In genomic region chr4:147772459-147772969, GRCh38 we compare ENCODE assay signal across 8 cellular contexts. TPM values are rescaled to one million over a fixed set of nuclear protein-coding genes. Genes with fewer than 3 reads are reported as not detected.
DNase-seq lines count a peak whose midpoint lies in the region; ATAC-seq and TF ChIP-seq lines count a peak whose summit lies in the region.
"Had no signal": no experiment of that assay in that cellular context is flagged by ENCODE, and none has a peak within 500 bp of the region (broad histone marks: within the 10 kb centered on the region; RNA-seq: fewer than 3 reads in every experiment).

No MANE protein-coding gene starts in this region.

- H3K4me1 ChIP-seq in thoracic aorta (ENCODE audit: control insufficient read depth in 1 of 2, low read depth in 2 of 2), result peaks cover 50 to 86% of the 10 kb centered on the region in 2 donors

- TF ChIP-seq CTCF in thoracic aorta (IDR thresholded peaks at IDR 0.05), result no peak

- peaks cover 3% of the 10 kb centered on the region for H3K36me3 ChIP-seq in thoracic aorta

- H3K27ac ChIP-seq in thoracic aorta, result peak overlapping the region in 1 of 2 donors; percentile 55

- ATAC-seq in thoracic aorta (ENCODE audit: insufficient number of reproducible peaks, low FRiP score, low read depth), result no peak

- DNase-seq in HS-5 (ENCODE audit: low read depth) (peak; percentile 80), astrocyte of the hippocampus (ENCODE audit: low read depth, low spot score) (peak; percentile 48), hepatic stellate cell (ENCODE audit: low spot score) (peak; percentile 68), thoracic aorta (ENCODE audit: low spot score) (no peak), NCI-H1092 treated with DMSO at 0.1 percent for 48 hours (lab: John Stamatoyannopoulos, UW) (no peak), NOMO-1 (lab: John Stamatoyannopoulos, UW; ENCODE audit: unreplicated experiment in 2 of 2) (no peak), iPS-NIHi11 (ENCODE audit: low spot score) (no peak)
- DNase-seq: activated naive CD4-positive, alpha-beta T cell treated with Interleukin-2 at 50 U/mL for 16 hours had no signal

- no peaks in the 10 kb centered on the region for H3K27me3 ChIP-seq in thoracic aorta (replicated peaks; ENCODE audit: insufficient read depth)

- H3K9me3 ChIP-seq in thoracic aorta, result no peaks in the 10 kb centered on the region

- H3K4me3 ChIP-seq in thoracic aorta, result peak overlapping the region; percentile 12

RNA-seq across cellular contexts. Expression of gene ARHGAP10, which starts 40.6 kb away (rescaled TPM):
- 100 to 1,000 TPM; 195 to 211 TPM for total RNA-seq in thoracic aorta

Comparison
In these comparisons a context has a peak if more than half of its experiments do, and no peak if none do; other contexts are left out.
1. DNase-seq: peak in HS-5 (single experiment), astrocyte of the hippocampus (single experiment) and hepatic stellate cell (single experiment); none in thoracic aorta (single experiment), NCI-H1092 treated with DMSO at 0.1 percent for 48 hours (single experiment), NOMO-1 (0 of 2) and iPS-NIHi11 (single experiment).